In the genomic region with DNA sequence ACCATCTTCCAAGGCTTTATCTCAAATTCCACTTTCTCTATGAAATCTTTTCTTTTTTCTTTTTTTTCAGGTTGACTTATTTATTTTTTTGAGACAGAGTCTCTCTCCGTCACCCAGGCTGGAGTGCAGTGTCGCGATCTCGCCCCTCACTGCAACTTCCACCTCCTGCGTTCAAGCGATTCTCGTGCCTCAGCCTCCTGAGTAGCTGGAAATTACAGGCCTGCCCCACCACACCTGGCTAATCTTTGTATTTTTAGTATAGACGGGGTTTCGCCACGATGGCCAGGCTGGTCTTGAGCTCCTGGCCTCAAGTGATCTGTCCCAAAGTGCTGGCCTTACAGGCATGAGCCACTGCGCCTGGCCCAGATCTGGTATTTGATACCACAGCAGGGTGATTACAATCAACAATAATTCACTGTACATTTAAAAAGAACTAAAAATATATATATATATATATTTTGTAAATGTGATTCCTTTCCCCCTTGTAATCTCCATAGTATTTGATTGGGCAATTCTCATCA, we compare ENCODE assay signal across 17 cellular contexts.
A peak's percentile ranks its signal among the peaks of the same experiment; 100 is the strongest.
DNase-seq lines count a peak whose midpoint lies in the region; ATAC-seq and TF ChIP-seq lines count a peak whose summit lies in the region.
"Had no signal": no experiment of that assay in that cellular context is flagged by ENCODE, and none has a peak within 500 bp of the region (broad histone marks: within the 10 kb centered on the region; RNA-seq: fewer than 3 reads in every experiment).

No MANE protein-coding gene starts in this region.

- H3K9me3 ChIP-seq in lower lobe of right lung = no peaks in the 10 kb centered on the region
- H3K9me3 ChIP-seq: BLaER1, Caco-2 had no signal

- H3K9me3 Mint-ChIP-seq in neural crest cell = peaks cover 9% of the 10 kb centered on the region
- H3K9me3 Mint-ChIP-seq: CD8-positive, alpha-beta memory T cell had no signal

- no peaks in the 10 kb centered on the region for H3K27me3 Mint-ChIP-seq in neural crest cell (ENCODE audit: low read depth)
- H3K27me3 Mint-ChIP-seq: CD8-positive, alpha-beta memory T cell had no signal

- intact Hi-C loops in Right ventricle myocardium inferior (cut with DNase I) (no loop called here), cardiac septum (cut with DNase I) (no loop called here), dorsolateral prefrontal cortex (cut with DNase I) (no loop called here), lower lobe of right lung (cut with DNase I) (no loop called here)

- H3K36me3 ChIP-seq in lower lobe of right lung = no peaks in the 10 kb centered on the region
- H3K36me3 ChIP-seq: BLaER1 had no signal

- H3K27me3 ChIP-seq in dorsolateral prefrontal cortex = no peaks in the 10 kb centered on the region
- H3K27me3 ChIP-seq in lower lobe of right lung (ENCODE audit: low read depth) = no peaks in the 10 kb centered on the region
- H3K27me3 ChIP-seq: BLaER1 had no signal

- no peaks in the 10 kb centered on the region for H3K4me1 ChIP-seq in lower lobe of right lung
- H3K4me1 ChIP-seq: BLaER1, Caco-2 had no signal

- no peak for ATAC-seq in Right ventricle myocardium inferior
- ATAC-seq in lower lobe of right lung = no peak
- ATAC-seq in HG02759 (IDR thresholded peaks at IDR 0.05; ENCODE audit: unreplicated experiment) = no peak
- no peak for ATAC-seq in GM19351 (IDR thresholded peaks at IDR 0.05; ENCODE audit: unreplicated experiment)

- H3K4me1 Mint-ChIP-seq in neural crest cell = peaks cover 13% of the 10 kb centered on the region
- H3K4me1 Mint-ChIP-seq: CD8-positive, alpha-beta memory T cell had no signal

- no peak overlapping the region for H3K4me3 ChIP-seq in dorsolateral prefrontal cortex
- H3K4me3 ChIP-seq in lower lobe of right lung = no peak overlapping the region
- H3K4me3 ChIP-seq: BLaER1, GM23248 had no signal

- TF ChIP-seq CTCF in dorsolateral prefrontal cortex (IDR thresholded peaks at IDR 0.05 in 54 of 56, conservative IDR thresholded peaks at IDR 0.05 in 2 of 56; ENCODE audit: low read depth in 1 of 56, partially characterized antibody in 56 of 56) (no peak), neural crest cell (conservative IDR thresholded peaks at IDR 0.05) (no peak), lower lobe of right lung (IDR thresholded peaks at IDR 0.05) (no peak)

- H3K36me3 Mint-ChIP-seq in neural crest cell (ENCODE audit: low read depth) = peaks cover 2% of the 10 kb centered on the region
- H3K36me3 Mint-ChIP-seq: CD8-positive, alpha-beta memory T cell had no signal

- peak overlapping the region; percentile 92 for H3K27ac Mint-ChIP-seq in neural crest cell (ENCODE audit: unreplicated experiment)
- H3K27ac Mint-ChIP-seq: CD8-positive, alpha-beta memory T cell had no signal

- no peak overlapping the region for H3K4me3 Mint-ChIP-seq in neural crest cell
- H3K4me3 Mint-ChIP-seq: CD8-positive, alpha-beta memory T cell had no signal

- DNase-seq in Right ventricle myocardium inferior (ENCODE audit: missing footprints) = peak; percentile 51
- DNase-seq in cardiac septum (ENCODE audit: low spot score) = no peak
- DNase-seq in dorsolateral prefrontal cortex = no peak
- no peak for DNase-seq in neural crest cell (ENCODE audit: low read depth, low spot score)
- DNase-seq in lower lobe of right lung = no peak
- no peak for DNase-seq in activated CD8-positive, alpha-beta memory T cell treated with anti-CD3 and anti-CD28 coated beads, Interleukin-2, amount 50 U/mL, for 4 hours
- DNase-seq: 8988T; AML-193; Caco-2; CD8-positive, alpha-beta memory T cell; DND-41; GDM1; GM23248; H7 had no signal

- peak overlapping the region in 58 of 59 donors; percentile 49 to 98 (median 92) for H3K27ac ChIP-seq in dorsolateral prefrontal cortex
- no peak overlapping the region for H3K27ac ChIP-seq in lower lobe of right lung
- H3K27ac ChIP-seq: BLaER1, GM23248 had no signal
